Comparison of ENCODE assay signal across 1 cellular context in the genomic region with DNA sequence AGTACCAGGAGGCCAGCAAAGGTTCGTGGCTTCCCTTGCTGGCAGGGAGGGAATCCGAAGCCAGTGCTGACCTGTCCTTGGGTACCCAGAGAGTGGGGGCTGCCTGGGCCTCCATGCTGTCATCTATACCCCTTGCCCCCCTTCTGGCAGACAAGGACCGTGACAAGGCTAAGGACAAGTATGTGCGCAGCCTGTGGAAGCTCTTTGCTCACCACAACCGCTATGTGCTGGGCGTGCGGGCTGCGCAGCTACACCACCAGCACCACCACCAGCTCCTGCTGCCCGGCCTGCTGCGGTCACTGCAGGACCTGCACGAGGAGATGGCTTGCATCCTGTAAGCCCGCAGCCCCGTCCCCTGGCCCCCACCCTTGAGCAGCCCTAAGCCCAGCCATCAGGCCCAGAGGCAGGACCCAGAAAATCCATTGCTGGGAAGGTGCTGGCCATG.
TF ChIP-seq lines count a peak whose summit lies in the region.

No MANE protein-coding gene starts in this region.

TF ChIP-seq in HepG2, 621 proteins besides CTCF, POLR2A, EP300 and RAD21:
- TF ChIP-seq SALL2 (CRISPR knock-in tag; IDR thresholded peaks at IDR 0.05) (no peak), ZNF24 (IDR thresholded peaks at IDR 0.05) (no peak), NFIB (CRISPR knock-in tag; IDR thresholded peaks at IDR 0.05; ENCODE audit: borderline replicate concordance) (no peak), ZFYVE20 (CRISPR knock-in tag; IDR thresholded peaks at IDR 0.05; ENCODE audit: borderline replicate concordance, low read depth) (no peak), ZNF614 (CRISPR knock-in tag; IDR thresholded peaks at IDR 0.05; ENCODE audit: borderline replicate concordance) (no peak), ZNF879 (CRISPR knock-in tag; IDR thresholded peaks at IDR 0.05) (no peak), MAFK (conservative IDR thresholded peaks at IDR 0.05 in 1 of 2, IDR thresholded peaks at IDR 0.05 in 1 of 2; ENCODE audit: low read length in 2 of 2) (no peak), FOXA1 (IDR thresholded peaks at IDR 0.05) (no peak), FOXA1 (CRISPR knock-in tag; IDR thresholded peaks at IDR 0.05) (no peak), HNRNPL (IDR thresholded peaks at IDR 0.05; ENCODE audit: low read depth, low read length) (no peak), ZNF564 (CRISPR knock-in tag; IDR thresholded peaks at IDR 0.05) (no peak), BRD4 (CRISPR knock-in tag; IDR thresholded peaks at IDR 0.05) (no peak), ZSCAN25 (CRISPR knock-in tag; IDR thresholded peaks at IDR 0.05) (no peak)
- TF ChIP-seq, protein P1, sequence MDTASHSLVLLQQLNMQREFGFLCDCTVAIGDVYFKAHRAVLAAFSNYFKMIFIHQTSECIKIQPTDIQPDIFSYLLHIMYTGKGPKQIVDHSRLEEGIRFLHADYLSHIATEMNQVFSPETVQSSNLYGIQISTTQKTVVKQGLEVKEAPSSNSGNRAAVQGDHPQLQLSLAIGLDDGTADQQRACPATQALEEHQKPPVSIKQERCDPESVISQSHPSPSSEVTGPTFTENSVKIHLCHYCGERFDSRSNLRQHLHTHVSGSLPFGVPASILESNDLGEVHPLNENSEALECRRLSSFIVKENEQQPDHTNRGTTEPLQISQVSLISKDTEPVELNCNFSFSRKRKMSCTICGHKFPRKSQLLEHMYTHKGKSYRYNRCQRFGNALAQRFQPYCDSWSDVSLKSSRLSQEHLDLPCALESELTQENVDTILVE (CRISPR knock-in tag; IDR thresholded peaks at IDR 0.05): no peak
- TF ChIP-seq, protein P2, sequence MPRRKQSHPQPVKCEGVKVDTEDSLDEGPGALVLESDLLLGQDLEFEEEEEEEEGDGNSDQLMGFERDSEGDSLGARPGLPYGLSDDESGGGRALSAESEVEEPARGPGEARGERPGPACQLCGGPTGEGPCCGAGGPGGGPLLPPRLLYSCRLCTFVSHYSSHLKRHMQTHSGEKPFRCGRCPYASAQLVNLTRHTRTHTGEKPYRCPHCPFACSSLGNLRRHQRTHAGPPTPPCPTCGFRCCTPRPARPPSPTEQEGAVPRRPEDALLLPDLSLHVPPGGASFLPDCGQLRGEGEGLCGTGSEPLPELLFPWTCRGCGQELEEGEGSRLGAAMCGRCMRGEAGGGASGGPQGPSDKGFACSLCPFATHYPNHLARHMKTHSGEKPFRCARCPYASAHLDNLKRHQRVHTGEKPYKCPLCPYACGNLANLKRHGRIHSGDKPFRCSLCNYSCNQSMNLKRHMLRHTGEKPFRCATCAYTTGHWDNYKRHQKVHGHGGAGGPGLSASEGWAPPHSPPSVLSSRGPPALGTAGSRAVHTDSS (CRISPR knock-in tag; conservative IDR thresholded peaks at IDR 0.05): no peak
- TF ChIP-seq, protein P3, sequence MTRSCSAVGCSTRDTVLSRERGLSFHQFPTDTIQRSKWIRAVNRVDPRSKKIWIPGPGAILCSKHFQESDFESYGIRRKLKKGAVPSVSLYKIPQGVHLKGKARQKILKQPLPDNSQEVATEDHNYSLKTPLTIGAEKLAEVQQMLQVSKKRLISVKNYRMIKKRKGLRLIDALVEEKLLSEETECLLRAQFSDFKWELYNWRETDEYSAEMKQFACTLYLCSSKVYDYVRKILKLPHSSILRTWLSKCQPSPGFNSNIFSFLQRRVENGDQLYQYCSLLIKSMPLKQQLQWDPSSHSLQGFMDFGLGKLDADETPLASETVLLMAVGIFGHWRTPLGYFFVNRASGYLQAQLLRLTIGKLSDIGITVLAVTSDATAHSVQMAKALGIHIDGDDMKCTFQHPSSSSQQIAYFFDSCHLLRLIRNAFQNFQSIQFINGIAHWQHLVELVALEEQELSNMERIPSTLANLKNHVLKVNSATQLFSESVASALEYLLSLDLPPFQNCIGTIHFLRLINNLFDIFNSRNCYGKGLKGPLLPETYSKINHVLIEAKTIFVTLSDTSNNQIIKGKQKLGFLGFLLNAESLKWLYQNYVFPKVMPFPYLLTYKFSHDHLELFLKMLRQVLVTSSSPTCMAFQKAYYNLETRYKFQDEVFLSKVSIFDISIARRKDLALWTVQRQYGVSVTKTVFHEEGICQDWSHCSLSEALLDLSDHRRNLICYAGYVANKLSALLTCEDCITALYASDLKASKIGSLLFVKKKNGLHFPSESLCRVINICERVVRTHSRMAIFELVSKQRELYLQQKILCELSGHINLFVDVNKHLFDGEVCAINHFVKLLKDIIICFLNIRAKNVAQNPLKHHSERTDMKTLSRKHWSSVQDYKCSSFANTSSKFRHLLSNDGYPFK (CRISPR knock-in tag; IDR thresholded peaks at IDR 0.05; ENCODE audit: borderline replicate concordance): no peak
TF ChIP-seq in HepG2: peak in this region for 0.
